ENCODE assay signal across 19 cellular contexts in the genomic region with DNA sequence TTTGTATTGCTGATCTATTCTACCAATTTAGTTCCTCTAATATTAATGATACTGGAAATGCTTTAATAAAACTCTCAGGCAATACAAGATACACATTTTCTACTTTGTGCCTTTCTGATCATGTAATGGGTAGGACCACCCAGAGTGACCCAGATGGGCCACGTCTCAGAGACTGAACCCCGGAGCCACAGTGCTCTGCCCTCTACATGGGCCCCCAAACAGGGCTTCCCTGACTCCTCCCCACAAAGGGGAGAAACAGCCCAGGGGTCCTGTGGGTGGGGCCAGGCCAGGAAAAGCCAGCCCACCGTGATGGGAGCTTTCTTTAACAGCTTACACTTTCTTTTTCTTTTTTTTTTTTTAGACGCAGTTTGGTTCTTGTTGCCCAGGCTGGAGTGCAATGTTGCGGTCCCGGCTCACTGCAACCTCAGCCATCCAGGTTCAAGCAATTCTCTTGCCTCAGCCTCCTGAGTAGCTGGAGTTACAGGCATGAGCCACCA. TPM values are rescaled to one million over a fixed set of nuclear protein-coding genes. Genes with fewer than 3 reads are reported as not detected.
DNase-seq lines count a peak whose midpoint lies in the region; TF ChIP-seq lines count a peak whose summit lies in the region.
"Had no signal": no experiment of that assay in that cellular context is flagged by ENCODE, and none has a peak within 500 bp of the region (broad histone marks: within the 10 kb centered on the region; RNA-seq: fewer than 3 reads in every experiment).

No MANE protein-coding gene starts in this region.

- H3K27ac Mint-ChIP-seq in activated naive CD8-positive, alpha-beta T cell = no peak overlapping the region
- H3K27ac Mint-ChIP-seq in activated naive CD8-positive, alpha-beta T cell treated with anti-CD3 and anti-CD28 coated beads for 36 hours = no peak overlapping the region

- peak overlapping the region; percentile 10 for H3K4me3 Mint-ChIP-seq in activated naive CD8-positive, alpha-beta T cell
- H3K4me3 Mint-ChIP-seq in activated naive CD8-positive, alpha-beta T cell treated with anti-CD3 and anti-CD28 coated beads for 36 hours = no peak overlapping the region

- H3K9me3 Mint-ChIP-seq in activated naive CD8-positive, alpha-beta T cell (ENCODE audit: low read depth) = no peaks in the 10 kb centered on the region
- H3K9me3 Mint-ChIP-seq in activated naive CD8-positive, alpha-beta T cell treated with anti-CD3 and anti-CD28 coated beads for 36 hours = no peaks in the 10 kb centered on the region
- H3K9me3 Mint-ChIP-seq: immature natural killer cell had no signal

- H3K36me3 ChIP-seq in H7 (replicated peaks; ENCODE audit: control insufficient read depth, insufficient read depth, low read length) (no peaks in the 10 kb centered on the region; the same call in 1 of the 2 replicates), spleen (peaks cover 0 to 29% (median 3%) of the 10 kb centered on the region in 6 donors)
- H3K36me3 ChIP-seq: adrenal gland, pancreas, transverse colon had no signal

- peaks cover 27% of the 10 kb centered on the region for H3K4me1 Mint-ChIP-seq in activated naive CD8-positive, alpha-beta T cell (ENCODE audit: low read depth)
- H3K4me1 Mint-ChIP-seq in activated naive CD8-positive, alpha-beta T cell treated with anti-CD3 and anti-CD28 coated beads for 36 hours = peaks cover 22% of the 10 kb centered on the region

- peaks cover 4% of the 10 kb centered on the region for H3K36me3 Mint-ChIP-seq in activated naive CD8-positive, alpha-beta T cell
- H3K36me3 Mint-ChIP-seq in activated naive CD8-positive, alpha-beta T cell treated with anti-CD3 and anti-CD28 coated beads for 36 hours = peaks cover 5% of the 10 kb centered on the region

- DNase-seq in activated naive CD8-positive, alpha-beta T cell treated with anti-CD3 and anti-CD28 coated beads for 36 hours = no peak
- DNase-seq in H7 (peak; percentile 64), dorsolateral prefrontal cortex (peak in 2 of 10 donors; percentile 12 to 32), spleen (peak; percentile 62), hypothalamus (lab: John Stamatoyannopoulos, UW) (no peak), mucosa of gallbladder (ENCODE audit: low spot score) (no peak)
- no peak for DNase-seq in stimulated activated CD4-positive, alpha-beta T cell treated with anti-CD3 and anti-CD28 coated beads, Interleukin-12 subunit alpha, Interleukin-12 subunit beta, amount 100 ng/mL, for 4 hours
- DNase-seq: activated CD4-positive, alpha-beta T cell treated with anti-CD3 and anti-CD28 coated beads for 4 hours; dermis blood vessel endothelial cell; DND-41; GM23248; heart right ventricle; NCI-H1694; NCI-H69; pancreas; transverse colon had no signal

- TF ChIP-seq POLR2A in spleen (IDR thresholded peaks at IDR 0.05) = no peak

- H3K4me3 ChIP-seq in H7 (ENCODE audit: insufficient read depth, low read depth, low read length) (no peak overlapping the region), dorsolateral prefrontal cortex (peak overlapping the region in 1 of 59 donors; percentile 43), spleen (no peak overlapping the region)
- H3K4me3 ChIP-seq: adrenal gland, GM23248, heart right ventricle, pancreas, transverse colon had no signal

- WGBS in spleen, 5 donors = 70 to 88% (median 86%) methylated on average over 6 of the region's 6 CpGs

- no peak for TF ChIP-seq CTCF in dorsolateral prefrontal cortex (IDR thresholded peaks at IDR 0.05 in 54 of 56, conservative IDR thresholded peaks at IDR 0.05 in 2 of 56; ENCODE audit: low read depth in 1 of 56, partially characterized antibody in 56 of 56)
- TF ChIP-seq CTCF in spleen (IDR thresholded peaks at IDR 0.05 in 8 of 11, conservative IDR thresholded peaks at IDR 0.05 in 3 of 11) = no peak

- intact Hi-C loops in dorsolateral prefrontal cortex (cut with DNase I) (no loop called here), spleen (cut with DNase I; ENCODE audit: low total_unique reads) (no loop called here)

- H3K27me3 Mint-ChIP-seq in activated naive CD8-positive, alpha-beta T cell = no peaks in the 10 kb centered on the region
- H3K27me3 Mint-ChIP-seq in activated naive CD8-positive, alpha-beta T cell treated with anti-CD3 and anti-CD28 coated beads for 36 hours = no peaks in the 10 kb centered on the region

- H3K27ac ChIP-seq in dorsolateral prefrontal cortex (peak overlapping the region in 56 of 59 donors; percentile 0 to 89 (median 78)), spleen (peak overlapping the region in 4 of 8 donors; percentile 14 to 84 (median 72))
- H3K27ac ChIP-seq: adrenal gland, GM23248, heart right ventricle, pancreas, transverse colon had no signal

- H3K27me3 ChIP-seq in H7 (ENCODE audit: control insufficient read depth, insufficient read depth, low read length) = no peaks in the 10 kb centered on the region
- H3K27me3 ChIP-seq in dorsolateral prefrontal cortex = no peaks in the 10 kb centered on the region
- H3K27me3 ChIP-seq in spleen (replicated peaks in 1 of 7) = no peaks in the 10 kb centered on the region
- H3K27me3 ChIP-seq: adrenal gland, heart right ventricle, pancreas, transverse colon had no signal

- H3K9me3 ChIP-seq in spleen = no peaks in the 10 kb centered on the region
- H3K9me3 ChIP-seq: adrenal gland, heart right ventricle, pancreas, transverse colon had no signal

- peaks cover 9 to 62% (median 34%) of the 10 kb centered on the region in 6 donors for H3K4me1 ChIP-seq in spleen
- H3K4me1 ChIP-seq: pancreas had no signal

RNA-seq across cellular contexts. Expression of gene HDAC4, which starts 18.4 kb away (rescaled TPM):
- 10 to 100 TPM; 19.1 to 20.2 TPM for total RNA-seq in activated naive CD8-positive, alpha-beta T cell treated with anti-CD3 and anti-CD28 coated beads for 36 hours
- 18.1 and 28.5 TPM in 2 replicates for total RNA-seq in H7 (2014; rRNA removed; shearing (Covaris generic))
- total RNA-seq in dorsolateral prefrontal cortex (100 to 1,000 TPM in 51 of 120 experiments, 10 to 100 TPM in 69; 57.4 to 167 (median 97.8) TPM), spleen (100 to 1,000 TPM in 2 of 7 donors, 10 to 100 TPM in 5; 58.0 to 122 (median 79.4) TPM), mucosa of gallbladder (103 TPM)
- polyA plus RNA-seq in spleen = 10 to 100 TPM in 1 of 3 donors, 1 to 10 TPM in 2; 3.2 to 10.1 (median 3.8) TPM

Comparison
In these comparisons a context has a peak if more than half of its experiments do, and no peak if none do; other contexts are left out.
1. DNase-seq: peak in H7 (single experiment) and spleen (single experiment); none in activated naive CD8-positive, alpha-beta T cell treated with anti-CD3 and anti-CD28 coated beads for 36 hours (single experiment), hypothalamus (0 of 51), mucosa of gallbladder (single experiment) and stimulated activated CD4-positive, alpha-beta T cell treated with anti-CD3 and anti-CD28 coated beads, Interleukin-12 subunit alpha, Interleukin-12 subunit beta, amount 100 ng/mL, for 4 hours (single experiment).